In genomic region chr11:126358763-126359160, GRCh38 we compare ENCODE assay signal across 14 cellular contexts. TPM values are rescaled to one million over a fixed set of nuclear protein-coding genes. Genes with fewer than 3 reads are reported as not detected.
DNase-seq lines count a peak whose midpoint lies in the region; ATAC-seq and TF ChIP-seq lines count a peak whose summit lies in the region.
"Had no signal": no experiment of that assay in that cellular context is flagged by ENCODE, and none has a peak within 500 bp of the region (broad histone marks: within the 10 kb centered on the region; RNA-seq: fewer than 3 reads in every experiment).

No MANE protein-coding gene starts in this region.

- no peaks in the 10 kb centered on the region for H3K9me2 ChIP-seq in PC-3 (replicated peaks; ENCODE audit: low read length)

- H3K27ac ChIP-seq in PC-3 (ENCODE audit: low read length) (no peak overlapping the region), esophagus muscularis mucosa (replicated peaks in 1 of 4) (peak overlapping the region; percentile 85 to 89 (median 86)), neutrophil (peak overlapping the region; percentile 46), transverse colon (peak overlapping the region; percentile 26 to 87 (median 84))
- H3K27ac ChIP-seq: SJSA1 had no signal

- H3K36me3 ChIP-seq in PC-3 (ENCODE audit: low read depth, low read length) (peaks cover 4% of the 10 kb centered on the region; the same call in 1 of the 2 replicates), esophagus muscularis mucosa (no peaks in the 10 kb centered on the region), neutrophil (peaks cover 6% of the 10 kb centered on the region), transverse colon (no peaks in the 10 kb centered on the region)
- H3K36me3 ChIP-seq: SJSA1 had no signal

- H3K9ac ChIP-seq in PC-3 (ENCODE audit: low read length): no peak overlapping the region

- TF ChIP-seq CTCF in PC-3 (conservative IDR thresholded peaks at IDR 0.05; ENCODE audit: low read depth, low read length) (no peak), esophagus muscularis mucosa (IDR thresholded peaks at IDR 0.05) (no peak), neutrophil (IDR thresholded peaks at IDR 0.05) (no peak), transverse colon (IDR thresholded peaks at IDR 0.05) (no peak)

- H3F3A ChIP-seq in PC-3 (ENCODE audit: low read length, unreplicated experiment): no peaks in the 10 kb centered on the region

- in situ Hi-C loops in transverse colon (cut with MboI; ENCODE audit: low pct_ligation_motif_present in 1 of 4, low pct_unique_long_range_greater_than_20kb in 1 of 4, low sequenced_read_pairs in 3 of 4): no loop called here

- no peak overlapping the region for H2AFZ ChIP-seq in PC-3 (ENCODE audit: low read length)

- 60% methylated on average over 1 of the region's 2 CpGs for WGBS in esophagus muscularis mucosa
- 79% methylated on average over 2 of the region's 2 CpGs; no CpG with 5 or more reads in 1 of the 2 donors for WGBS in transverse colon (ENCODE audit: low coverage in 1 of 2), 2 donors

- H3K9me3 ChIP-seq in PC-3 (ENCODE audit: low read length): no peaks in the 10 kb centered on the region
- H3K9me3 ChIP-seq in esophagus muscularis mucosa: no peaks in the 10 kb centered on the region
- H3K9me3 ChIP-seq in neutrophil: no peaks in the 10 kb centered on the region
- no peaks in the 10 kb centered on the region for H3K9me3 ChIP-seq in transverse colon
- H3K9me3 ChIP-seq: SJSA1 had no signal

- peaks cover 47% of the 10 kb centered on the region for H3K4me1 ChIP-seq in PC-3 (ENCODE audit: insufficient read depth, low read length)
- peaks cover 70 to 89% (median 83%) of the 10 kb centered on the region in 4 donors for H3K4me1 ChIP-seq in esophagus muscularis mucosa
- H3K4me1 ChIP-seq in neutrophil (ENCODE audit: control insufficient read depth in 1 of 2, insufficient read depth in 1 of 2, low read depth in 1 of 2, low read length in 1 of 2): peaks cover 47 to 53% of the 10 kb centered on the region in 2 experiments
- peaks cover 0 to 59% (median 28%) of the 10 kb centered on the region in 4 donors for H3K4me1 ChIP-seq in transverse colon

- TF ChIP-seq POLR2A in esophagus muscularis mucosa (IDR thresholded peaks at IDR 0.05; ENCODE audit: low read depth): no peak
- no peak for TF ChIP-seq POLR2A in transverse colon (IDR thresholded peaks at IDR 0.05)

- ATAC-seq in PC-3: no peak
- no peak for ATAC-seq in GM18861 (IDR thresholded peaks at IDR 0.05; ENCODE audit: unreplicated experiment)
- ATAC-seq in GM21447 (IDR thresholded peaks at IDR 0.05; ENCODE audit: unreplicated experiment): no peak
- ATAC-seq: activated naive CD4-positive, alpha-beta T cell treated with anti-CD3 and anti-CD28 coated beads, Interleukin-2, amount 50 U/mL, for 72 hours had no signal

- CTCF ChIA-PET in PC-3 (lab: Charles Lee): interaction anchor here (0.5 kb wide), 1 partner anchor 46 kb away, joined by 3 read pairs; no protein-coding TSS in a partner anchor

- H4K20me1 ChIP-seq in PC-3 (ENCODE audit: low read length): 0 out of 2 replicates have a peak, but pooled peaks cover 3% of the 10 kb centered on the region

- no TSS peak for BruUV-seq in PC-3 (replicated peaks; lab: Mats Ljungman, UMichigan)

- H3K4me3 ChIP-seq in PC-3 (ENCODE audit: low read length) (no peak overlapping the region), esophagus muscularis mucosa (no peak overlapping the region), neutrophil (ENCODE audit: low read depth in 1 of 2, low read length in 1 of 2) (no peak overlapping the region), transverse colon (no peak overlapping the region)
- H3K4me3 ChIP-seq: SJSA1 had no signal

- peak overlapping the region; percentile 94; the same call in 1 of the 2 replicates for H3K4me2 ChIP-seq in PC-3 (ENCODE audit: low read length)

- DNase-seq in PC-3: no peak
- no peak for DNase-seq in esophagus muscularis mucosa (ENCODE audit: extremely low spot score)
- DNase-seq in transverse colon: no peak
- no peak for DNase-seq in NOMO-1 treated with DMSO at 0.1 percent for 48 hours (lab: John Stamatoyannopoulos, UW; ENCODE audit: unreplicated experiment)
- no peak for DNase-seq in activated CD4-positive, alpha-beta T cell treated with anti-CD3 and anti-CD28 coated beads, Interleukin-2, amount 50 U/mL, for 48 hours
- DNase-seq: activated CD4-positive, alpha-beta T cell treated with anti-CD3 and anti-CD28 coated beads, Interleukin-2, amount 10 ng/mL, durations not matched to agents 7 days and 5 days; activated T-cell treated with anti-CD3 and anti-CD28 coated beads for 4 hours; endodermal cell; NCI-H1694 had no signal

- H3K27me3 ChIP-seq in PC-3 (ENCODE audit: low read length): no peaks in the 10 kb centered on the region
- H3K27me3 ChIP-seq in esophagus muscularis mucosa: no peaks in the 10 kb centered on the region
- no peaks in the 10 kb centered on the region for H3K27me3 ChIP-seq in neutrophil
- peaks cover 15% of the 10 kb centered on the region for H3K27me3 ChIP-seq in transverse colon
- H3K27me3 ChIP-seq: SJSA1 had no signal

- H3K79me2 ChIP-seq in PC-3 (ENCODE audit: low read length): peaks cover 87% of the 10 kb centered on the region

- TF ChIP-seq EP300 in esophagus muscularis mucosa (IDR thresholded peaks at IDR 0.05): no peak
- no peak for TF ChIP-seq EP300 in transverse colon (IDR thresholded peaks at IDR 0.05; ENCODE audit: low read depth)

- POLR2A ChIA-PET in PC-3 (lab: Charles Lee; ENCODE audit: unreplicated experiment): no interaction called here

- intact Hi-C loops in PC-3 (cut with micrococcal nuclease) (no loop called here), esophagus muscularis mucosa (cut with DNase I) (loop anchor here (5.0 kb wide), 2 partner anchors 46 to 59 kb away; no protein-coding TSS in a partner anchor), transverse colon (cut with DNase I; ENCODE audit: low total_unique reads) (no loop called here)

RNA-seq across cellular contexts. Expression of gene ST3GAL4, which starts 3.3 kb away (rescaled TPM):
- total RNA-seq in PC-3 (2014; rRNA removed): 126 and 148 TPM in 2 replicates
- total RNA-seq in esophagus muscularis mucosa: 10 to 100 TPM; 40.0 to 52.4 (median 40.5) TPM
- 100 to 1,000 TPM in 3 of 4 donors, 10 to 100 TPM in 1; 26.1 to 206 (median 166) TPM for total RNA-seq in transverse colon

RNA-seq across cellular contexts. Expression of gene DCPS, which starts 54.9 kb away (rescaled TPM):
- total RNA-seq in PC-3 (2014; rRNA removed): 52.6 and 55.1 TPM in 2 replicates
- total RNA-seq in esophagus muscularis mucosa: 10 to 100 TPM in 3 of 4 donors, 1 to 10 TPM in 1; 8.0 to 18.4 (median 14.3) TPM
- total RNA-seq in transverse colon: 10 to 100 TPM in 3 of 4 donors, under 1 TPM in 1; 0.40 to 13.7 (median 11.3) TPM
